8 cellular contexts compared by ENCODE assay signal in the genomic region with DNA sequence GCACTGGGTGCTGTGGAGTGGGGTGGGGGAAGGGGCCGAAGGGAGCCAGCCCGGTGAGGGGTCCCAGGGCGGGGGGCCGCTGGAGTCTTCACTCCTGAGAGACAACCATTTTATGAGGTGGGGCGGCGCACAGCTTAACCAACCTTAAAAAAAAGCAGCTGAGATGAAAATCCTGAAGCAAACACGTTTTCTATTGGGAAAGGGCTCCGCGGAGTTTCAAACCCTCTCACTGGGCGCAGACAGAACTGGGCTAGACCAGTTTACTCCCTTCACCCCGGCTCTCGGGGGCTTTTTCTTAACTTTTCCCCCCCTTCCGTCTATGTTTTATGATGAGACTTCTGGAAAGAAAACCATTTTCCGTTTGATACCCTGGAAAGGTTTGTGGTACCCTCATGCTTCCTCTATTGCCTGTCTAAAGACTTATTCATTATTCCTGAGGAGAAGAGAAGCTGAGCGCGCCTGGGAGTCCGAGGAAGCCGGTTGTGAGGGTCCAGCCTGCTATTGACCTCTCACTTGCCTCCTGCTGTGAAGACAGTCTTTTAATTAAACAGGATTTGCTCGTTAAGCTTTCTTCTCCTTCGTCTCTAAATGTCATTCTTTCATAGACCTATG. TPM values are rescaled to one million over a fixed set of nuclear protein-coding genes. Genes with fewer than 3 reads are reported as not detected.
DNase-seq lines count a peak whose midpoint lies in the region; ATAC-seq and TF ChIP-seq lines count a peak whose summit lies in the region.

No MANE protein-coding gene starts in this region.

- no peak for TF ChIP-seq CTCF in NB4 (IDR thresholded peaks at IDR 0.05; ENCODE audit: low read depth, low read length)
- TF ChIP-seq CTCF in cardiac fibroblast (IDR thresholded peaks at IDR 0.05; ENCODE audit: low read depth, low read length) = no peak
- no peak for TF ChIP-seq CTCF in right lobe of liver (IDR thresholded peaks at IDR 0.05)
- no peak for TF ChIP-seq CTCF in tibial nerve (IDR thresholded peaks at IDR 0.05)

- H3K9me3 ChIP-seq in ES-I3 (ENCODE audit: control insufficient read depth, insufficient read depth, low read length) = no peaks in the 10 kb centered on the region
- H3K9me3 ChIP-seq in right lobe of liver = no peaks in the 10 kb centered on the region
- H3K9me3 ChIP-seq in tibial nerve = no peaks in the 10 kb centered on the region

- no peaks in the 10 kb centered on the region for H3K36me3 ChIP-seq in ES-I3 (ENCODE audit: insufficient read depth, low read length)
- no peaks in the 10 kb centered on the region for H3K36me3 ChIP-seq in right lobe of liver
- no peaks in the 10 kb centered on the region for H3K36me3 ChIP-seq in tibial nerve

- ATAC-seq in right lobe of liver = peak; percentile 33 to 52 (median 52)
- no peak for ATAC-seq in GM21528 (IDR thresholded peaks at IDR 0.05; ENCODE audit: low FRiP score, unreplicated experiment)
- no peak for ATAC-seq in GM21367 (IDR thresholded peaks at IDR 0.05; ENCODE audit: unreplicated experiment)

- peak overlapping the region; percentile 81 for H3K4me3 ChIP-seq in NB4 (ENCODE audit: low read depth, low read length)
- H3K4me3 ChIP-seq in cardiac fibroblast (replicated peaks in 1 of 2; ENCODE audit: low read depth in 2 of 2, low read length in 2 of 2) = peak overlapping the region; percentile 93 to 99
- peak overlapping the region; percentile 69 to 79 (median 71) for H3K4me3 ChIP-seq in right lobe of liver
- H3K4me3 ChIP-seq in tibial nerve = peak overlapping the region; percentile 76 to 95 (median 90)

- intact Hi-C loops in right lobe of liver (cut with DNase I) = loop anchor here in 1 of 2 donors (5.0 kb wide), 1 partner anchor 123 kb away; no protein-coding TSS in a partner anchor

- 0% methylated on average over 14 of the region's 20 CpGs for WGBS in right lobe of liver (ENCODE audit: insufficient coverage, low coverage, low lambda C conversion rate, missing lambda C conversion rate)
- 0 to 1% methylated on average over 20 of the region's 20 CpGs for WGBS in tibial nerve, 2 donors

- peak overlapping the region; percentile 62; the same call in 1 of the 2 replicates for H3K9ac ChIP-seq in ES-I3 (ENCODE audit: low read depth, low read length)

- no peak for TF ChIP-seq POLR2A in NB4 (IDR thresholded peaks at IDR 0.05; ENCODE audit: extremely low read depth, insufficient read length)
- TF ChIP-seq POLR2A in right lobe of liver (IDR thresholded peaks at IDR 0.05) = no peak
- TF ChIP-seq POLR2A in tibial nerve (IDR thresholded peaks at IDR 0.05) = no peak

- no peak for TF ChIP-seq EP300 in tibial nerve (IDR thresholded peaks at IDR 0.05)

- H3K27me3 ChIP-seq in right lobe of liver (no peaks in the 10 kb centered on the region), tibial nerve (no peaks in the 10 kb centered on the region)

- DNase-seq in NB4 (ENCODE audit: low read depth) (no peak), cardiac fibroblast (ENCODE audit: low read depth in 2 of 2) (no peak), right lobe of liver (peak in 1 of 3 donors; percentile 23), tibial nerve (ENCODE audit: low spot score in 2 of 2) (no peak), mesenteric fat pad (ENCODE audit: low spot score) (no peak)

- H3K27ac ChIP-seq in right lobe of liver (peak overlapping the region; percentile 46 to 84 (median 75)), tibial nerve (peak overlapping the region; percentile 73 to 95 (median 92))

- H3K4me1 ChIP-seq in ES-I3 (ENCODE audit: insufficient read depth, low read length) (peaks cover 3% of the 10 kb centered on the region; the same call in 1 of the 2 replicates), right lobe of liver (peaks cover 0 to 17% (median 3%) of the 10 kb centered on the region in 4 donors), tibial nerve (peaks cover 0 to 39% (median 21%) of the 10 kb centered on the region in 4 donors)

RNA-seq across cellular contexts. Expression of gene SSH2, which starts 0.5 kb away (rescaled TPM):
- 10 to 100 TPM in 4 of 6 experiments, 1 to 10 TPM in 2; 8.0 to 12.7 (median 10.5) TPM for total RNA-seq in right lobe of liver
- 10 to 100 TPM; 51.3 to 67.1 (median 55.7) TPM for total RNA-seq in tibial nerve
- total RNA-seq in mesenteric fat pad = 39.1 TPM

RNA-seq across cellular contexts. Expression of gene EFCAB5, which starts 10.9 kb away (rescaled TPM):
- total RNA-seq in right lobe of liver = under 1 TPM in 1 of 6 experiments, not detected in 5; 0.32 TPM
- under 1 TPM in 3 of 4 donors, not detected in 1; 0.21 to 0.30 (median 0.22) TPM for total RNA-seq in tibial nerve
- total RNA-seq in mesenteric fat pad = not detected

Comparison
In these comparisons a context has a peak if more than half of its experiments do, and no peak if none do; other contexts are left out.
1. ATAC-seq: peak in right lobe of liver (4 of 4); none in GM21528 (single experiment) and GM21367 (single experiment).
2. Peak in every context shown above with its lines, with median percentiles within 50 percentile points of each other: H3K4me3 ChIP-seq.